In genomic region chr16:17508303-17508702, GRCh38 we compare ENCODE assay signal across 1 cellular context.
TF ChIP-seq lines count a peak whose summit lies in the region.

No MANE protein-coding gene starts in this region.

TF ChIP-seq in IMR-90, 13 proteins besides CTCF, POLR2A, EP300 and RAD21 (continued from another document):
- no peak for TF ChIP-seq SMC3 (IDR thresholded peaks at IDR 0.05; ENCODE audit: low read depth, low read length)
- no peak for TF ChIP-seq MAFK (IDR thresholded peaks at IDR 0.05; ENCODE audit: low read depth, low read length)
- TF ChIP-seq MAZ (IDR thresholded peaks at IDR 0.05; ENCODE audit: borderline replicate concordance, low read depth, low read length), result no peak
TF ChIP-seq in IMR-90: peak in this region for 0.
